In the genomic region with DNA sequence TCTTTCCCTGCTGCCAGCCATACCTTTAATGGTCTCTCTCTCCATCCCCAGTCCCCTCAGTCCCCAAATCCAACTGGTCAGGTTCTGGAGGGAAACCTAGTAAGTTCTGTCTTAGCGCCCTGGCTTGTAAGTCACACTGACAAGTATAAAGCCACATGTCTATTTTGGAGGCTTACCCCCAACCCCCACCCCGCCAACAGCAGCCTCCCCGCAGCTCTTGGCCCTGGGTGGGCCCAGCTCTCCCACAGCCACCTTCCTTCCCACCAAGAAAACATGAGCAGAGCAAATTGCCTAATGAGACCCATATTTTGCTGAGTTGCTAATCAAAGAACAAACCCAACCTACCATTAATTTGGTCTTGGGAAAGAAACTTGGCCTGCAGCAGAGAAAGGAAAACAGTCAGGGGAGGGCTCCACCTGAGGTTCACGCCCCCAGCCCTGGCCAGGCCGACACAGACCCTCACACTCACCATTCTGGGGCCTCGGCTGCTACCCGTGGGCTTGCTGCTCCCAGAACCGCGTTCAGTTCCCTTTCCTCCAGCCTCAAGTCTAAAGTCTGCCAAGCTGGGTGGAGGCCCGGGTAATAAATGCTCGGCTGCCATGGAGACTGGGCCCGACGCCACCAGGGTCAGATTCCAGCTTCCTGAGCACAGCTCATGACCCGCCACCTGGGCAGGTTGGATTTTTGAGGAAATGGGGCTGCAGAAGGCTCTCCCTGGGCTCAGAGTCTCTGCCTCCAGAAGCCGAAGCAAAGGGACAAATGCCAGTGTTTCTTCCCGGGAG, we compare ENCODE assay signal across 1 cellular context.
TF ChIP-seq lines count a peak whose summit lies in the region.

A gene with protein sequence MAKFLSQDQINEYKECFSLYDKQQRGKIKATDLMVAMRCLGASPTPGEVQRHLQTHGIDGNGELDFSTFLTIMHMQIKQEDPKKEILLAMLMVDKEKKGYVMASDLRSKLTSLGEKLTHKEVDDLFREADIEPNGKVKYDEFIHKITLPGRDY (minus strand): TSS at position 557 of the 782 bp plus-strand sequence. CDS start 85 bp downstream, at position 472.

TF ChIP-seq in HepG2, 621 proteins besides CTCF, POLR2A, EP300 and RAD21 (continues in another document):
- TF ChIP-seq ZFX (CRISPR knock-in tag; IDR thresholded peaks at IDR 0.05; ENCODE audit: low read depth) (peak; percentile 72), GZF1 (CRISPR knock-in tag; IDR thresholded peaks at IDR 0.05) (no peak), ZNF549 (CRISPR knock-in tag; IDR thresholded peaks at IDR 0.05) (no peak), ZNF230 (CRISPR knock-in tag; IDR thresholded peaks at IDR 0.05) (peak; percentile 49; the same call in 1 of the 2 replicates), ETV5 (CRISPR knock-in tag; IDR thresholded peaks at IDR 0.05; ENCODE audit: borderline replicate concordance) (no peak), MAFG (CRISPR knock-in tag; IDR thresholded peaks at IDR 0.05) (no peak), PTBP1 (IDR thresholded peaks at IDR 0.05; ENCODE audit: low read depth, low read length, poor library complexity, severe bottlenecking) (no peak), CENPT (CRISPR knock-in tag; IDR thresholded peaks at IDR 0.05; ENCODE audit: low read depth) (no peak), CAMTA2 (CRISPR knock-in tag; IDR thresholded peaks at IDR 0.05; ENCODE audit: borderline replicate concordance) (no peak), ATAD3A (CRISPR knock-in tag; IDR thresholded peaks at IDR 0.05) (no peak), ZFP90 (CRISPR knock-in tag; IDR thresholded peaks at IDR 0.05; ENCODE audit: borderline replicate concordance) (no peak), ZNF746 (CRISPR knock-in tag; IDR thresholded peaks at IDR 0.05) (no peak), ZBTB7A (CRISPR knock-in tag; IDR thresholded peaks at IDR 0.05) (no peak), AGO1 (IDR thresholded peaks at IDR 0.05; ENCODE audit: low read depth, low read length, poor library complexity, severe bottlenecking) (peak; percentile 1), TEAD3 (CRISPR knock-in tag; optimal IDR thresholded peaks at IDR 0.05; ENCODE audit: borderline replicate concordance) (peak; percentile 73), REPIN1 (CRISPR knock-in tag; IDR thresholded peaks at IDR 0.05; ENCODE audit: borderline replicate concordance, low read depth) (peak; percentile 61; the same call in 1 of the 2 replicates), SKI (IDR thresholded peaks at IDR 0.05; ENCODE audit: partially characterized antibody) (no peak), GATAD1 (CRISPR knock-in tag; IDR thresholded peaks at IDR 0.05) (no peak), HDAC6 (IDR thresholded peaks at IDR 0.05; ENCODE audit: low read depth, low read length) (no peak), ZNF841 (CRISPR knock-in tag; IDR thresholded peaks at IDR 0.05; ENCODE audit: borderline replicate concordance) (no peak), MIXL1 (CRISPR knock-in tag; IDR thresholded peaks at IDR 0.05) (0 out of 2 replicates have a peak, but pooled peaks have one; percentile 31), ZMYM3 (CRISPR knock-in tag; IDR thresholded peaks at IDR 0.05) (no peak), ZNF496 (CRISPR knock-in tag; IDR thresholded peaks at IDR 0.05; ENCODE audit: insufficient replicate concordance) (no peak), MXD4 (CRISPR knock-in tag; IDR thresholded peaks at IDR 0.05) (no peak), RBM22 (optimal IDR thresholded peaks at IDR 0.05; ENCODE audit: low read length) (peak; percentile 39), ZNF329 (CRISPR knock-in tag; IDR thresholded peaks at IDR 0.05; ENCODE audit: low read depth) (no peak), YEATS4 (CRISPR knock-in tag; IDR thresholded peaks at IDR 0.05; ENCODE audit: borderline replicate concordance) (0 out of 2 replicates have a peak, but pooled peaks have one; percentile 36), JUNB (CRISPR knock-in tag; IDR thresholded peaks at IDR 0.05; ENCODE audit: borderline replicate concordance) (no peak), HNRNPK (IDR thresholded peaks at IDR 0.05; ENCODE audit: low read depth, low read length, poor library complexity, severe bottlenecking) (no peak), ZNF205 (CRISPR knock-in tag; IDR thresholded peaks at IDR 0.05) (no peak), ZNF616 (CRISPR knock-in tag; IDR thresholded peaks at IDR 0.05; ENCODE audit: low read depth) (no peak), KDM2A (CRISPR knock-in tag; IDR thresholded peaks at IDR 0.05; ENCODE audit: borderline replicate concordance, low read depth) (peak; percentile 38; the same call in 1 of the 2 replicates), NR2C2 (CRISPR knock-in tag; IDR thresholded peaks at IDR 0.05; ENCODE audit: borderline replicate concordance) (0 out of 2 replicates have a peak, but pooled peaks have one; percentile 22), GATAD2A (CRISPR knock-in tag; IDR thresholded peaks at IDR 0.05) (0 out of 2 replicates have a peak, but pooled peaks have one; percentile 14), ZNF737 (CRISPR knock-in tag; IDR thresholded peaks at IDR 0.05; ENCODE audit: borderline replicate concordance) (no peak), ZNF615 (CRISPR knock-in tag; IDR thresholded peaks at IDR 0.05; ENCODE audit: borderline replicate concordance) (no peak), HDAC1 (CRISPR knock-in tag; IDR thresholded peaks at IDR 0.05) (peak; percentile 52; the same call in 1 of the 2 replicates), ZNF34 (CRISPR knock-in tag; IDR thresholded peaks at IDR 0.05; ENCODE audit: borderline replicate concordance) (0 out of 2 replicates have a peak, but pooled peaks have one; percentile 52), ZFY (CRISPR knock-in tag; IDR thresholded peaks at IDR 0.05) (peak; percentile 66)
- TF ChIP-seq, protein P1, sequence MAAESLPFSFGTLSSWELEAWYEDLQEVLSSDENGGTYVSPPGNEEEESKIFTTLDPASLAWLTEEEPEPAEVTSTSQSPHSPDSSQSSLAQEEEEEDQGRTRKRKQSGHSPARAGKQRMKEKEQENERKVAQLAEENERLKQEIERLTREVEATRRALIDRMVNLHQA (CRISPR knock-in tag; IDR thresholded peaks at IDR 0.05): no peak
- TF ChIP-seq, protein P2, sequence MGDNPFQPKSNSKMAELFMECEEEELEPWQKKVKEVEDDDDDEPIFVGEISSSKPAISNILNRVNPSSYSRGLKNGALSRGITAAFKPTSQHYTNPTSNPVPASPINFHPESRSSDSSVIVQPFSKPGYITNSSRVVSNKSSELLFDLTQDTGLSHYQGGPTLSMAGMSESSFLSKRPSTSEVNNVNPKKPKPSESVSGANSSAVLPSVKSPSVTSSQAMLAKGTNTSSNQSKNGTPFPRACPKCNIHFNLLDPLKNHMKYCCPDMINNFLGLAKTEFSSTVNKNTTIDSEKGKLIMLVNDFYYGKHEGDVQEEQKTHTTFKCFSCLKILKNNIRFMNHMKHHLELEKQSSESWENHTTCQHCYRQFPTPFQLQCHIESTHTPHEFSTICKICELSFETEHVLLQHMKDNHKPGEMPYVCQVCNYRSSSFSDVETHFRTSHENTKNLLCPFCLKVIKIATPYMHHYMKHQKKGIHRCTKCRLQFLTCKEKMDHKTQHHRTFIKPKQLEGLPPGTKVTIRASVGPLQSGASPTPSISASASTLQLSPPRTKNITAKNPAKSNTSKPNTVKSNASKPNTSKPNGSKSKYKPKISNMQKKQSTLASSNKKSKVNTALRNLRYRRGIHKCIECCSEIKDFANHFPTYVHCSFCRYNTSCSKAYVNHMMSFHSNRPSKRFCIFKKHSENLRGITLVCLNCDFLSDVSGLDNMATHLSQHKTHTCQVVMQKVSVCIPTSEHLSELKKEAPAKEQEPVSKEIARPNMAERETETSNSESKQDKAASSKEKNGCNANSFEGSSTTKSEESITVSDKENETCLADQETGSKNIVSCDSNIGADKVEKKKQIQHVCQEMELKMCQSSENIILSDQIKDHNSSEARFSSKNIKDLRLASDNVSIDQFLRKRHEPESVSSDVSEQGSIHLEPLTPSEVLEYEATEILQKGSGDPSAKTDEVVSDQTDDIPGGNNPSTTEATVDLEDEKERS (CRISPR knock-in tag; IDR thresholded peaks at IDR 0.05): no peak
- TF ChIP-seq, protein P3, sequence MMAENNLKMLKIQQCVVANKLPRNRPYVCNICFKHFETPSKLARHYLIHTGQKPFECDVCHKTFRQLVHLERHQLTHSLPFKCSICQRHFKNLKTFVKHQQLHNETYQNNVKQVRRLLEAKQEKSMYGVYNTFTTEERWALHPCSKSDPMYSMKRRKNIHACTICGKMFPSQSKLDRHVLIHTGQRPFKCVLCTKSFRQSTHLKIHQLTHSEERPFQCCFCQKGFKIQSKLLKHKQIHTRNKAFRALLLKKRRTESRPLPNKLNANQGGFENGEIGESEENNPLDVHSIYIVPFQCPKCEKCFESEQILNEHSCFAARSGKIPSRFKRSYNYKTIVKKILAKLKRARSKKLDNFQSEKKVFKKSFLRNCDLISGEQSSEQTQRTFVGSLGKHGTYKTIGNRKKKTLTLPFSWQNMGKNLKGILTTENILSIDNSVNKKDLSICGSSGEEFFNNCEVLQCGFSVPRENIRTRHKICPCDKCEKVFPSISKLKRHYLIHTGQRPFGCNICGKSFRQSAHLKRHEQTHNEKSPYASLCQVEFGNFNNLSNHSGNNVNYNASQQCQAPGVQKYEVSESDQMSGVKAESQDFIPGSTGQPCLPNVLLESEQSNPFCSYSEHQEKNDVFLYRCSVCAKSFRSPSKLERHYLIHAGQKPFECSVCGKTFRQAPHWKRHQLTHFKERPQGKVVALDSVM (CRISPR knock-in tag; IDR thresholded peaks at IDR 0.05): peak; percentile 78
- TF ChIP-seq, protein P4, sequence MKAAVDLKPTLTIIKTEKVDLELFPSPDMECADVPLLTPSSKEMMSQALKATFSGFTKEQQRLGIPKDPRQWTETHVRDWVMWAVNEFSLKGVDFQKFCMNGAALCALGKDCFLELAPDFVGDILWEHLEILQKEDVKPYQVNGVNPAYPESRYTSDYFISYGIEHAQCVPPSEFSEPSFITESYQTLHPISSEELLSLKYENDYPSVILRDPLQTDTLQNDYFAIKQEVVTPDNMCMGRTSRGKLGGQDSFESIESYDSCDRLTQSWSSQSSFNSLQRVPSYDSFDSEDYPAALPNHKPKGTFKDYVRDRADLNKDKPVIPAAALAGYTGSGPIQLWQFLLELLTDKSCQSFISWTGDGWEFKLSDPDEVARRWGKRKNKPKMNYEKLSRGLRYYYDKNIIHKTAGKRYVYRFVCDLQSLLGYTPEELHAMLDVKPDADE (CRISPR knock-in tag; IDR thresholded peaks at IDR 0.05): no peak
- TF ChIP-seq, protein P5, sequence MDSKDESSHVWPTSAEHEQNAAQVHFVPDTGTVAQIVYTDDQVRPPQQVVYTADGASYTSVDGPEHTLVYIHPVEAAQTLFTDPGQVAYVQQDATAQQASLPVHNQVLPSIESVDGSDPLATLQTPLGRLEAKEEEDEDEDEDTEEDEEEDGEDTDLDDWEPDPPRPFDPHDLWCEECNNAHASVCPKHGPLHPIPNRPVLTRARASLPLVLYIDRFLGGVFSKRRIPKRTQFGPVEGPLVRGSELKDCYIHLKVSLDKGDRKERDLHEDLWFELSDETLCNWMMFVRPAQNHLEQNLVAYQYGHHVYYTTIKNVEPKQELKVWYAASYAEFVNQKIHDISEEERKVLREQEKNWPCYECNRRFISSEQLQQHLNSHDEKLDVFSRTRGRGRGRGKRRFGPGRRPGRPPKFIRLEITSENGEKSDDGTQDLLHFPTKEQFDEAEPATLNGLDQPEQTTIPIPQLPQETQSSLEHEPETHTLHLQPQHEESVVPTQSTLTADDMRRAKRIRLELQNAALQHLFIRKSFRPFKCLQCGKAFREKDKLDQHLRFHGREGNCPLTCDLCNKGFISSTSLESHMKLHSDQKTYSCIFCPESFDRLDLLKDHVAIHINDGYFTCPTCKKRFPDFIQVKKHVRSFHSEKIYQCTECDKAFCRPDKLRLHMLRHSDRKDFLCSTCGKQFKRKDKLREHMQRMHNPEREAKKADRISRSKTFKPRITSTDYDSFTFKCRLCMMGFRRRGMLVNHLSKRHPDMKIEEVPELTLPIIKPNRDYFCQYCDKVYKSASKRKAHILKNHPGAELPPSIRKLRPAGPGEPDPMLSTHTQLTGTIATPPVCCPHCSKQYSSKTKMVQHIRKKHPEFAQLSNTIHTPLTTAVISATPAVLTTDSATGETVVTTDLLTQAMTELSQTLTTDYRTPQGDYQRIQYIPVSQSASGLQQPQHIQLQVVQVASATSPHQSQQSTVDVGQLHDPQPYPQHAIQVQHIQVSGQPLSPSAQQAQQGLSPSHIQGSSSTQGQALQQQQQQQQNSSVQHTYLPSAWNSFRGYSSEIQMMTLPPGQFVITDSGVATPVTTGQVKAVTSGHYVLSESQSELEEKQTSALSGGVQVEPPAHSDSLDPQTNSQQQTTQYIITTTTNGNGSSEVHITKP (CRISPR knock-in tag; IDR thresholded peaks at IDR 0.05; ENCODE audit: low read depth): no peak
- TF ChIP-seq, protein P6, sequence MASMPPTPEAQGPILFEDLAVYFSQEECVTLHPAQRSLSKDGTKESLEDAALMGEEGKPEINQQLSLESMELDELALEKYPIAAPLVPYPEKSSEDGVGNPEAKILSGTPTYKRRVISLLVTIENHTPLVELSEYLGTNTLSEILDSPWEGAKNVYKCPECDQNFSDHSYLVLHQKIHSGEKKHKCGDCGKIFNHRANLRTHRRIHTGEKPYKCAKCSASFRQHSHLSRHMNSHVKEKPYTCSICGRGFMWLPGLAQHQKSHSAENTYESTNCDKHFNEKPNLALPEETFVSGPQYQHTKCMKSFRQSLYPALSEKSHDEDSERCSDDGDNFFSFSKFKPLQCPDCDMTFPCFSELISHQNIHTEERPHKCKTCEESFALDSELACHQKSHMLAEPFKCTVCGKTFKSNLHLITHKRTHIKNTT (CRISPR knock-in tag; IDR thresholded peaks at IDR 0.05): no peak
- TF ChIP-seq, protein P7, sequence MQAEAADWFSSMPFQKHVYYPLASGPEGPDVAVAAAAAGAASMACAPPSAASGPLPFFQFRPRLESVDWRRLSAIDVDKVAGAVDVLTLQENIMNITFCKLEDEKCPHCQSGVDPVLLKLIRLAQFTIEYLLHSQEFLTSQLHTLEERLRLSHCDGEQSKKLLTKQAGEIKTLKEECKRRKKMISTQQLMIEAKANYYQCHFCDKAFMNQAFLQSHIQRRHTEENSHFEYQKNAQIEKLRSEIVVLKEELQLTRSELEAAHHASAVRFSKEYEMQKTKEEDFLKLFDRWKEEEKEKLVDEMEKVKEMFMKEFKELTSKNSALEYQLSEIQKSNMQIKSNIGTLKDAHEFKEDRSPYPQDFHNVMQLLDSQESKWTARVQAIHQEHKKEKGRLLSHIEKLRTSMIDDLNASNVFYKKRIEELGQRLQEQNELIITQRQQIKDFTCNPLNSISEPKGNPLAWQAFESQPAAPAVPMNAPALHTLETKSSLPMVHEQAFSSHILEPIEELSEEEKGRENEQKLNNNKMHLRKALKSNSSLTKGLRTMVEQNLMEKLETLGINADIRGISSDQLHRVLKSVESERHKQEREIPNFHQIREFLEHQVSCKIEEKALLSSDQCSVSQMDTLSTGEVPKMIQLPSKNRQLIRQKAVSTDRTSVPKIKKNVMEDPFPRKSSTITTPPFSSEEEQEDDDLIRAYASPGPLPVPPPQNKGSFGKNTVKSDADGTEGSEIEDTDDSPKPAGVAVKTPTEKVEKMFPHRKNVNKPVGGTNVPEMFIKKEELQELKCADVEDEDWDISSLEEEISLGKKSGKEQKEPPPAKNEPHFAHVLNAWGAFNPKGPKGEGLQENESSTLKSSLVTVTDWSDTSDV (CRISPR knock-in tag; IDR thresholded peaks at IDR 0.05): no peak
